In the genomic region with DNA sequence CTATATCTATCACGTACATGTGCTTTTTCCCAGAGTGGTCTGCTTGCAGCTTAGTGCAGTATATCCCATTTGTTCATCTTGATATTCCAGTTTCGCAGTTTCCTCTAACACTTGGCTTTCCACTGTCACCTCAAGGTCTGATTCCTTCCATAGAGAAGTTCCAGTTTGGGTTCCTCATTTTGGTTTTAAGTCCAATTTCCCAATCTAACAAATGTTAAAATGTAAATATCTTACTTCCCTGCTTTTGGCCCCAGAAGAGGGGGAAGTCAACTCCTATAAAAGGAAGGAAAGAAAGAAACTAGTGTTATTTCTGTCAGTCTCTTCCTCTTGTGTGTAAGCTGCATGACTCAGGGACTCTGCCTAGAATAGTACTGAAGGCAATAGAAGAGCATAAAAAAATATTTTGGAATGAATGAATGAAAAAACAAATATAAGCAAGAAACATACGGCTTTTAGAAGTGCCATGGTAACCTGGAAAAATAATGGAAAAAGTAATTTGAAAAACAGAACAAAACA, we compare ENCODE assay signal across 19 cellular contexts.
A peak's percentile ranks its signal among the peaks of the same experiment; 100 is the strongest.
DNase-seq lines count a peak whose midpoint lies in the region; ATAC-seq and TF ChIP-seq lines count a peak whose summit lies in the region.
"Had no signal": no experiment of that assay in that cellular context is flagged by ENCODE, and none has a peak within 500 bp of the region (broad histone marks: within the 10 kb centered on the region; RNA-seq: fewer than 3 reads in every experiment).

No MANE protein-coding gene starts in this region.

- TF ChIP-seq CTCF in HL-60 (IDR thresholded peaks at IDR 0.05; ENCODE audit: insufficient read depth, low read length): no peak

- no peak overlapping the region for H3K27ac ChIP-seq in HL-60 (replicated peaks)

- no peak overlapping the region for H3K4me3 ChIP-seq in HL-60 (replicated peaks; ENCODE audit: insufficient read depth, low read length)

- peak; percentile 72 to 87 for DNase-seq in AML-193 (lab: John Stamatoyannopoulos, UW)
- peak; percentile 49 to 51 for DNase-seq in HL-60 (ENCODE audit: low read depth in 1 of 2, low spot score in 1 of 2)
- peak; percentile 91 for DNase-seq in NOMO-1 treated with DMSO at 0.1 percent for 48 hours (lab: John Stamatoyannopoulos, UW; ENCODE audit: unreplicated experiment)
- DNase-seq in SKM-1 treated with dmso at 0.1 percent for 144 hours (lab: John Stamatoyannopoulos, UW; ENCODE audit: unreplicated experiment): peak; percentile 89
- DNase-seq in activated CD4-positive, CD25-positive, alpha-beta regulatory T cell (lab: John Stamatoyannopoulos, UW): no peak
- no peak for DNase-seq in NCI-H526 treated with DMSO at 0.1 percent for 48 hours (lab: John Stamatoyannopoulos, UW)
- DNase-seq: C1 segment of cervical spinal cord, COR-L47, DMS153, EL, H7, KG1, NCI-H187 treated with DMSO at 0.1 percent for 48 hours, NCI-H446, NCI-H774, SHP77 treated with DMSO at 0.1 percent for 48 hours, SW 1271 had no signal

- H3K27me3 ChIP-seq in HL-60 (ENCODE audit: insufficient read depth, poor library complexity, severe bottlenecking): no peaks in the 10 kb centered on the region

- no peak for ATAC-seq in HG02973 (IDR thresholded peaks at IDR 0.05; ENCODE audit: unreplicated experiment)
- ATAC-seq in HG03521 (IDR thresholded peaks at IDR 0.05; ENCODE audit: unreplicated experiment): no peak

Comparison
In these comparisons a context has a peak if more than half of its experiments do, and no peak if none do; other contexts are left out.
1. DNase-seq: peak in AML-193 (2 of 2), HL-60 (2 of 2), NOMO-1 treated with DMSO at 0.1 percent for 48 hours (single experiment) and SKM-1 treated with dmso at 0.1 percent for 144 hours (single experiment); none in activated CD4-positive, CD25-positive, alpha-beta regulatory T cell (0 of 4) and NCI-H526 treated with DMSO at 0.1 percent for 48 hours (single experiment).